In the genomic region with DNA sequence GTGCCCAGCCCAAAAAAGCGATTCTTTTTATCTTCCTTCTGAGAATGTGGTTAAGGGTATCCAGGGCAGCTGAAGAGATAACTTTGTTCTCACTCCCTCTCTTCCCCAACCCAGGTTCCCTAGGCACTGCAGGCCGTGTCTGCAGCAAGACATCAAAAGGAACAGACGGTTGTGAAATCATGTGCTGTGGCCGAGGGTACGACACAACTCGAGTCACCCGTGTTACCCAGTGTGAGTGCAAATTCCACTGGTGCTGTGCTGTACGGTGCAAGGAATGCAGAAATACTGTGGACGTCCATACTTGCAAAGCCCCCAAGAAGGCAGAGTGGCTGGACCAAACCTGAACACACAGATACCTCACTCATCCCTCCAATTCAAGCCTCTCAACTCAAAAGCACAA, we compare ENCODE assay signal across 16 cellular contexts. TPM values are rescaled to one million over a fixed set of nuclear protein-coding genes. Genes with fewer than 3 reads are reported as not detected.
"Had no signal": no experiment of that assay in that cellular context is flagged by ENCODE, and none has a peak within 500 bp of the region (broad histone marks: within the 10 kb centered on the region; RNA-seq: fewer than 3 reads in every experiment).

No MANE protein-coding gene starts in this region.

- H3K9me3 Mint-ChIP-seq: activated CD4-positive, alpha-beta T cell treated with anti-CD3 and anti-CD28 coated beads, Interleukin-2, amount 10 ng/mL, durations not matched to agents 7 days and 5 days; activated naive CD8-positive, alpha-beta T cell treated with anti-CD3 and anti-CD28 coated beads, Interleukin-2, amount 10 ng/mL, durations not matched to agents 7 days and 5 days; endodermal cell; nephron; stimulated activated naive CD8-positive, alpha-beta T cell treated with anti-CD3 and anti-CD28 coated beads, Interleukin-15, amount 100 ng/mL, for 72 hours; T-helper 1 cell treated with Interleukin-12 subunit alpha and Interleukin-12 subunit beta and Interleukin-4 antibody, amounts not matched to agents 30 μg/mL and 1 μg/mL, for 36 hours had no signal

- DNase-seq: activated CD4-positive, alpha-beta T cell treated with anti-CD3 and anti-CD28 coated beads, Interleukin-2, amount 10 ng/mL, durations not matched to agents 7 days and 5 days; activated CD8-positive, alpha-beta T cell treated with anti-CD3 and anti-CD28 coated beads, Interleukin-2, amount 10 ng/mL, durations not matched to agents 7 days and 5 days; activated naive CD8-positive, alpha-beta T cell treated with anti-CD3 and anti-CD28 coated beads, Interleukin-2, amount 10 ng/mL, durations not matched to agents 7 days and 5 days; amniotic stem cell; cerebellar nuclear complex; endodermal cell; esophagus squamous epithelium; gastrocnemius medialis; hippocampal formation; left cardiac atrium; right cardiac atrium; stimulated activated CD4-positive, alpha-beta T cell treated with anti-CD3 and anti-CD28 coated beads, Interleukin-1b, Interleukin-23, amount 100 ng/mL, for 48 hours; stimulated activated naive CD8-positive, alpha-beta T cell treated with anti-CD3 and anti-CD28 coated beads, Interleukin-15, amount 100 ng/mL, for 72 hours; T1000 had no signal

- H3K27me3 Mint-ChIP-seq: activated CD4-positive, alpha-beta T cell treated with anti-CD3 and anti-CD28 coated beads, Interleukin-2, amount 10 ng/mL, durations not matched to agents 7 days and 5 days; activated naive CD8-positive, alpha-beta T cell treated with anti-CD3 and anti-CD28 coated beads, Interleukin-2, amount 10 ng/mL, durations not matched to agents 7 days and 5 days; stimulated activated naive CD8-positive, alpha-beta T cell treated with anti-CD3 and anti-CD28 coated beads, Interleukin-15, amount 100 ng/mL, for 72 hours had no signal

- H3K27ac Mint-ChIP-seq: activated CD4-positive, alpha-beta T cell treated with anti-CD3 and anti-CD28 coated beads, Interleukin-2, amount 10 ng/mL, durations not matched to agents 7 days and 5 days; activated CD8-positive, alpha-beta T cell treated with anti-CD3 and anti-CD28 coated beads, Interleukin-2, amount 10 ng/mL, durations not matched to agents 7 days and 5 days; activated naive CD8-positive, alpha-beta T cell treated with anti-CD3 and anti-CD28 coated beads, Interleukin-2, amount 10 ng/mL, durations not matched to agents 7 days and 5 days; endodermal cell; nephron; stimulated activated naive CD8-positive, alpha-beta T cell treated with anti-CD3 and anti-CD28 coated beads, Interleukin-15, amount 100 ng/mL, for 72 hours; T-helper 1 cell treated with Interleukin-12 subunit alpha and Interleukin-12 subunit beta and Interleukin-4 antibody, amounts not matched to agents 30 μg/mL and 1 μg/mL, for 36 hours had no signal

- H3K4me3 Mint-ChIP-seq: activated CD4-positive, alpha-beta T cell treated with anti-CD3 and anti-CD28 coated beads, Interleukin-2, amount 10 ng/mL, durations not matched to agents 7 days and 5 days; activated CD8-positive, alpha-beta T cell treated with anti-CD3 and anti-CD28 coated beads, Interleukin-2, amount 10 ng/mL, durations not matched to agents 7 days and 5 days; activated naive CD8-positive, alpha-beta T cell treated with anti-CD3 and anti-CD28 coated beads, Interleukin-2, amount 10 ng/mL, durations not matched to agents 7 days and 5 days; endodermal cell; nephron; stimulated activated naive CD8-positive, alpha-beta T cell treated with anti-CD3 and anti-CD28 coated beads, Interleukin-15, amount 100 ng/mL, for 72 hours; T-helper 1 cell treated with Interleukin-12 subunit alpha and Interleukin-12 subunit beta and Interleukin-4 antibody, amounts not matched to agents 30 μg/mL and 1 μg/mL, for 36 hours had no signal

- H3K36me3 Mint-ChIP-seq: activated naive CD8-positive, alpha-beta T cell treated with anti-CD3 and anti-CD28 coated beads, Interleukin-2, amount 10 ng/mL, durations not matched to agents 7 days and 5 days had no signal

- H3K4me1 Mint-ChIP-seq: activated CD4-positive, alpha-beta T cell treated with anti-CD3 and anti-CD28 coated beads, Interleukin-2, amount 10 ng/mL, durations not matched to agents 7 days and 5 days; activated naive CD8-positive, alpha-beta T cell treated with anti-CD3 and anti-CD28 coated beads, Interleukin-2, amount 10 ng/mL, durations not matched to agents 7 days and 5 days; stimulated activated naive CD8-positive, alpha-beta T cell treated with anti-CD3 and anti-CD28 coated beads, Interleukin-15, amount 100 ng/mL, for 72 hours had no signal

RNA-seq across cellular contexts. Expression of a gene that starts 11.4 kb away (rescaled TPM):
- total RNA-seq: activated CD4-positive, alpha-beta T cell treated with anti-CD3 and anti-CD28 coated beads, Interleukin-2, amount 10 ng/mL, durations not matched to agents 7 days and 5 days; activated CD8-positive, alpha-beta T cell treated with anti-CD3 and anti-CD28 coated beads, Interleukin-2, amount 10 ng/mL, durations not matched to agents 7 days and 5 days had no signal
